ENCODE assay signal across 2 cellular contexts in the genomic region with DNA sequence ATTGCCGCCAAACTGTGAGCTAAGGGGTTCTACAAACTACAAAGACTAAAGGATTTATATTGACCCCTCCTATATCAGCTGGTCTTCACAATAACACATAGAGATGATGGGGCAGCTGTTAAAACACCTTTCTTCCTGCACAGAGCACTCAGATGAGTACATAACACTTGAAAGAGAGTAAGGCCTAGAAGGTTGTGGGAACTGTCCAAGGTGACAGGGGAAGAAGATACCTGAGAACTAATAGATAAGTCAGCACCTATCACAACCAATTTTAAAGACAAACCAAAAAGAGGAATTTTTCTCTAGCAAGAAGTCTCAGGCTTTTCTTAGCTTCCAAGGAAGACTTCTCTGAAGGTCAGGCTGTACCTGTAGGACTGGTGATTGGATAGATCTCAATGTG.
A peak's percentile ranks its signal among the peaks of the same experiment; 100 is the strongest.
TF ChIP-seq lines count a peak whose summit lies in the region.

No MANE protein-coding gene starts in this region.

TF ChIP-seq in Ishikawa, 13 proteins besides CTCF, POLR2A, EP300 and RAD21 (continued from another document):
- TF ChIP-seq, protein P1, sequence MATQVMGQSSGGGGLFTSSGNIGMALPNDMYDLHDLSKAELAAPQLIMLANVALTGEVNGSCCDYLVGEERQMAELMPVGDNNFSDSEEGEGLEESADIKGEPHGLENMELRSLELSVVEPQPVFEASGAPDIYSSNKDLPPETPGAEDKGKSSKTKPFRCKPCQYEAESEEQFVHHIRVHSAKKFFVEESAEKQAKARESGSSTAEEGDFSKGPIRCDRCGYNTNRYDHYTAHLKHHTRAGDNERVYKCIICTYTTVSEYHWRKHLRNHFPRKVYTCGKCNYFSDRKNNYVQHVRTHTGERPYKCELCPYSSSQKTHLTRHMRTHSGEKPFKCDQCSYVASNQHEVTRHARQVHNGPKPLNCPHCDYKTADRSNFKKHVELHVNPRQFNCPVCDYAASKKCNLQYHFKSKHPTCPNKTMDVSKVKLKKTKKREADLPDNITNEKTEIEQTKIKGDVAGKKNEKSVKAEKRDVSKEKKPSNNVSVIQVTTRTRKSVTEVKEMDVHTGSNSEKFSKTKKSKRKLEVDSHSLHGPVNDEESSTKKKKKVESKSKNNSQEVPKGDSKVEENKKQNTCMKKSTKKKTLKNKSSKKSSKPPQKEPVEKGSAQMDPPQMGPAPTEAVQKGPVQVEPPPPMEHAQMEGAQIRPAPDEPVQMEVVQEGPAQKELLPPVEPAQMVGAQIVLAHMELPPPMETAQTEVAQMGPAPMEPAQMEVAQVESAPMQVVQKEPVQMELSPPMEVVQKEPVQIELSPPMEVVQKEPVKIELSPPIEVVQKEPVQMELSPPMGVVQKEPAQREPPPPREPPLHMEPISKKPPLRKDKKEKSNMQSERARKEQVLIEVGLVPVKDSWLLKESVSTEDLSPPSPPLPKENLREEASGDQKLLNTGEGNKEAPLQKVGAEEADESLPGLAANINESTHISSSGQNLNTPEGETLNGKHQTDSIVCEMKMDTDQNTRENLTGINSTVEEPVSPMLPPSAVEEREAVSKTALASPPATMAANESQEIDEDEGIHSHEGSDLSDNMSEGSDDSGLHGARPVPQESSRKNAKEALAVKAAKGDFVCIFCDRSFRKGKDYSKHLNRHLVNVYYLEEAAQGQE (IDR thresholded peaks at IDR 0.05; ENCODE audit: low read depth), result peak; percentile 82

TF ChIP-seq in WTC11, 78 proteins besides CTCF, POLR2A, EP300 and RAD21 (continued from another document):
- TF ChIP-seq, protein P2, sequence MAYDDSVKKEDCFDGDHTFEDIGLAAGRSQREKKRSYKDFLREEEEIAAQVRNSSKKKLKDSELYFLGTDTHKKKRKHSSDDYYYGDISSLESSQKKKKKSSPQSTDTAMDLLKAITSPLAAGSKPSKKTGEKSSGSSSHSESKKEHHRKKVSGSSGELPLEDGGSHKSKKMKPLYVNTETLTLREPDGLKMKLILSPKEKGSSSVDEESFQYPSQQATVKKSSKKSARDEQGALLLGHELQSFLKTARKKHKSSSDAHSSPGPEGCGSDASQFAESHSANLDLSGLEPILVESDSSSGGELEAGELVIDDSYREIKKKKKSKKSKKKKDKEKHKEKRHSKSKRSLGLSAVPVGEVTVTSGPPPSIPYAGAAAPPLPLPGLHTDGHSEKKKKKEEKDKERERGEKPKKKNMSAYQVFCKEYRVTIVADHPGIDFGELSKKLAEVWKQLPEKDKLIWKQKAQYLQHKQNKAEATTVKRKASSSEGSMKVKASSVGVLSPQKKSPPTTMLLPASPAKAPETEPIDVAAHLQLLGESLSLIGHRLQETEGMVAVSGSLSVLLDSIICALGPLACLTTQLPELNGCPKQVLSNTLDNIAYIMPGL (CRISPR knock-in tag; IDR thresholded peaks at IDR 0.05), result no peak
- no peak for TF ChIP-seq ZNF317 (CRISPR knock-in tag; IDR thresholded peaks at IDR 0.05; ENCODE audit: borderline replicate concordance, low read depth)
